Comparison of ENCODE assay signal across 9 cellular contexts in genomic region chr3:177602601-177603136, GRCh38.
DNase-seq lines count a peak whose midpoint lies in the region; ATAC-seq and TF ChIP-seq lines count a peak whose summit lies in the region.
"Had no signal": no experiment of that assay in that cellular context is flagged by ENCODE, and none has a peak within 500 bp of the region (broad histone marks: within the 10 kb centered on the region; RNA-seq: fewer than 3 reads in every experiment).

No MANE protein-coding gene starts in this region.

- H3K9me3 ChIP-seq in body of pancreas = no peaks in the 10 kb centered on the region
- H3K9me3 ChIP-seq in trophoblast cell (ENCODE audit: insufficient read depth, low read depth, low read length) = no peaks in the 10 kb centered on the region
- peaks cover 7% of the 10 kb centered on the region for H3K9me3 ChIP-seq in left ventricle myocardium inferior (replicated peaks)
- H3K9me3 ChIP-seq: uterus had no signal

- H3K79me2 ChIP-seq in trophoblast cell (ENCODE audit: control insufficient read depth, insufficient read depth, low read length, poor library complexity) = no peaks in the 10 kb centered on the region

- H3K18ac ChIP-seq in trophoblast cell (ENCODE audit: low read length) = no peak overlapping the region

- intact Hi-C loops in body of pancreas (cut with DNase I) (no loop called here), dorsolateral prefrontal cortex (cut with DNase I) (no loop called here), left ventricle myocardium inferior (cut with micrococcal nuclease) (no loop called here)

- H3K9ac ChIP-seq in trophoblast cell (ENCODE audit: low read length) = no peak overlapping the region

- H4K91ac ChIP-seq in trophoblast cell (ENCODE audit: low read depth, low read length) = no peak overlapping the region

- no peak overlapping the region for H2AFZ ChIP-seq in trophoblast cell (ENCODE audit: insufficient read depth, low read length, poor library complexity)

- no peak overlapping the region for H2BK12ac ChIP-seq in trophoblast cell (ENCODE audit: low read length)

- H3K36me3 ChIP-seq in body of pancreas (replicated peaks in 1 of 2; ENCODE audit: insufficient read depth in 1 of 2, low read depth in 2 of 2) (no peaks in the 10 kb centered on the region), trophoblast cell (ENCODE audit: control insufficient read depth in 1 of 2, insufficient read depth in 2 of 2, low read length in 2 of 2) (no peaks in the 10 kb centered on the region), left ventricle myocardium inferior (no peaks in the 10 kb centered on the region)
- H3K36me3 ChIP-seq: uterus had no signal

- H2AK5ac ChIP-seq in trophoblast cell (ENCODE audit: low read length) = no peak overlapping the region

- H3K4me3 ChIP-seq in NB4 (ENCODE audit: low read depth, low read length) (no peak overlapping the region), body of pancreas (no peak overlapping the region), trophoblast cell (ENCODE audit: low read depth, low read length) (no peak overlapping the region), dorsolateral prefrontal cortex (no peak overlapping the region), left ventricle myocardium inferior (no peak overlapping the region)
- H3K4me3 ChIP-seq: uterus had no signal

- peak; percentile 43 for DNase-seq in NB4 (ENCODE audit: low read depth)
- DNase-seq in body of pancreas = peak in 3 of 4 donors; percentile 22 to 32 (median 27)
- peak in 1 of 2 donors; percentile 58 for DNase-seq in trophoblast cell
- DNase-seq in activated CD8-positive, alpha-beta memory T cell treated with anti-CD3 and anti-CD28 coated beads for 24 hours = no peak
- no peak for DNase-seq in dorsolateral prefrontal cortex
- DNase-seq in stimulated activated CD4-positive, alpha-beta T cell treated with anti-CD3 and anti-CD28 coated beads, Interleukin-1b, Interleukin-23, amount 100 ng/mL, for 48 hours = no peak
- DNase-seq in left ventricle myocardium inferior = no peak
- DNase-seq: uterus had no signal

- H3K14ac ChIP-seq in trophoblast cell (ENCODE audit: low read length) = no peak overlapping the region

- no peak overlapping the region for H4K12ac ChIP-seq in trophoblast cell (ENCODE audit: low read depth, low read length)

- 8 to 21% methylated on average over 2 of the region's 2 CpGs for WGBS in body of pancreas, 2 donors
- WGBS in trophoblast cell (ENCODE audit: extremely low coverage, insufficient coverage, insufficient read length) = no CpG with 5 or more reads among the region's 2 CpGs

- H3K27me3 ChIP-seq in body of pancreas (no peaks in the 10 kb centered on the region), trophoblast cell (ENCODE audit: insufficient read depth, low read length) (no peaks in the 10 kb centered on the region), dorsolateral prefrontal cortex (no peaks in the 10 kb centered on the region), left ventricle myocardium inferior (ENCODE audit: low read depth) (no peaks in the 10 kb centered on the region)
- H3K27me3 ChIP-seq: uterus had no signal

- peak overlapping the region; percentile 25 for H2BK120ac ChIP-seq in trophoblast cell (ENCODE audit: insufficient read depth, low read length, poor library complexity)

- no peak overlapping the region for H3K4me2 ChIP-seq in trophoblast cell (ENCODE audit: low read length)

- no peak overlapping the region for H2BK5ac ChIP-seq in trophoblast cell (ENCODE audit: low read depth, low read length, poor library complexity)

- H3K4me1 ChIP-seq in body of pancreas = peaks cover 55% of the 10 kb centered on the region
- peaks cover 12 to 19% of the 10 kb centered on the region in 2 experiments for H3K4me1 ChIP-seq in trophoblast cell (ENCODE audit: control insufficient read depth in 1 of 2, insufficient read depth in 2 of 2, low read length in 2 of 2)
- peaks cover 35% of the 10 kb centered on the region for H3K4me1 ChIP-seq in left ventricle myocardium inferior

- no peak overlapping the region for H3K23ac ChIP-seq in trophoblast cell (ENCODE audit: low read length)

- no peak overlapping the region for H4K8ac ChIP-seq in trophoblast cell (ENCODE audit: low read depth, low read length)

- H3K79me1 ChIP-seq in trophoblast cell (ENCODE audit: low read length) = peaks cover 13% of the 10 kb centered on the region

- TF ChIP-seq POLR2A in NB4 (IDR thresholded peaks at IDR 0.05; ENCODE audit: extremely low read depth, insufficient read length) (no peak), body of pancreas (IDR thresholded peaks at IDR 0.05) (no peak)

- no peak overlapping the region for H3K4ac ChIP-seq in trophoblast cell (ENCODE audit: low read depth, low read length)

- peak; percentile 5 for ATAC-seq in GM18498 (IDR thresholded peaks at IDR 0.05; ENCODE audit: unreplicated experiment)
- peak; percentile 77 for ATAC-seq in body of pancreas

- TF ChIP-seq CTCF in NB4 (IDR thresholded peaks at IDR 0.05; ENCODE audit: low read depth, low read length) (no peak), body of pancreas (IDR thresholded peaks at IDR 0.05) (no peak), dorsolateral prefrontal cortex (IDR thresholded peaks at IDR 0.05 in 54 of 56, conservative IDR thresholded peaks at IDR 0.05 in 2 of 56; ENCODE audit: low read depth in 1 of 56, partially characterized antibody in 56 of 56) (no peak), left ventricle myocardium inferior (IDR thresholded peaks at IDR 0.05; ENCODE audit: borderline replicate concordance) (no peak)

- peak overlapping the region; percentile 65 to 82 (median 74) for H3K27ac ChIP-seq in body of pancreas
- H3K27ac ChIP-seq in trophoblast cell (ENCODE audit: low read depth, low read length) = peak overlapping the region; percentile 31
- no peak overlapping the region for H3K27ac ChIP-seq in dorsolateral prefrontal cortex
- no peak overlapping the region for H3K27ac ChIP-seq in left ventricle myocardium inferior (replicated peaks)
- H3K27ac ChIP-seq: uterus had no signal

Comparison
In these comparisons a context has a peak if more than half of its experiments do, and no peak if none do; other contexts are left out.
1. DNase-seq: peak in NB4 (single experiment) and body of pancreas (3 of 4); none in activated CD8-positive, alpha-beta memory T cell treated with anti-CD3 and anti-CD28 coated beads for 24 hours (single experiment), dorsolateral prefrontal cortex (0 of 10), stimulated activated CD4-positive, alpha-beta T cell treated with anti-CD3 and anti-CD28 coated beads, Interleukin-1b, Interleukin-23, amount 100 ng/mL, for 48 hours (single experiment) and left ventricle myocardium inferior (single experiment).
2. H3K27ac ChIP-seq: peak in body of pancreas (4 of 4) and trophoblast cell (single experiment); none in dorsolateral prefrontal cortex (0 of 59) and left ventricle myocardium inferior (single experiment).